Comparison of ENCODE assay signal across 28 cellular contexts in genomic region chr4:1022051-1022738, GRCh38. TPM values are rescaled to one million over a fixed set of nuclear protein-coding genes. Genes with fewer than 3 reads are reported as not detected.
"Had no signal": no experiment of that assay in that cellular context is flagged by ENCODE, and none has a peak within 500 bp of the region (broad histone marks: within the 10 kb centered on the region; RNA-seq: fewer than 3 reads in every experiment).

No MANE protein-coding gene starts in this region.

- H3K27me3 ChIP-seq: ascending aorta, cardiac muscle cell, dorsolateral prefrontal cortex, gastroesophageal sphincter, neutrophil, pancreas had no signal

- H3K9me3 ChIP-seq: ascending aorta, gastroesophageal sphincter, neutrophil, pancreas, psoas muscle, thoracic aorta had no signal

- H3K36me3 ChIP-seq: cardiac muscle cell, neutrophil had no signal

- DNase-seq: activated CD4-positive, alpha-beta memory T cell treated with anti-CD3 and anti-CD28 coated beads, Interleukin-2, amount 10 ng/mL, durations not matched to agents 7 days and 5 days; activated CD4-positive, alpha-beta T cell treated with anti-CD3 and anti-CD28 coated beads, Interleukin-2, amount 10 ng/mL, durations not matched to agents 24 days and 14 days; activated CD4-positive, CD25-positive, alpha-beta regulatory T cell treated with anti-CD3 and anti-CD28 coated beads, Interleukin-2, amount 50 U/mL, for 72 hours; activated CD8-positive, alpha-beta memory T cell treated with anti-CD3 and anti-CD28 coated beads, Interleukin-2, amount 50 U/mL, for 48 hours; activated gamma-delta T cell; activated naive CD4-positive, alpha-beta T cell treated with anti-CD3 and anti-CD28 coated beads, Interleukin-2, amount 10 ng/mL, durations not matched to agents 7 days and 5 days; activated naive CD8-positive, alpha-beta T cell treated with anti-CD3 and anti-CD28 coated beads, Interleukin-2, amount 10 ng/mL, durations not matched to agents 7 days and 5 days; activated T-cell treated with anti-CD3 and anti-CD28 coated beads, Interleukin-2, amount 50 U/mL, for 24 hours; dorsolateral prefrontal cortex; effector memory CD4-positive, alpha-beta T cell; erythroblast; head of caudate nucleus; hippocampal formation; midbrain; pancreas; psoas muscle; stimulated activated CD4-positive, alpha-beta T cell treated with anti-CD3 and anti-CD28 coated beads, Interleukin-1b, Interleukin-23, amount 100 ng/mL, for 48 hours; stimulated activated naive CD4-positive, alpha-beta T cell treated with Interleukin-2 at 50 U/mL for 16 hours; trophoblast cell had no signal

- H3K27ac ChIP-seq: ascending aorta, cardiac muscle cell, coronary artery, dorsolateral prefrontal cortex, gastroesophageal sphincter, neutrophil, pancreas, psoas muscle, thoracic aorta had no signal

- H3K4me1 ChIP-seq: ascending aorta, pancreas, psoas muscle had no signal

- H3K4me3 ChIP-seq: ascending aorta, cardiac muscle cell, coronary artery, dorsolateral prefrontal cortex, gastroesophageal sphincter, pancreas, psoas muscle, smooth muscle cell, thoracic aorta had no signal

- ATAC-seq: gastroesophageal sphincter, pancreas, psoas muscle had no signal

- FAIRE-seq: keratinocyte, pancreas, urothelium cell line had no signal

- H3K4me2 ChIP-seq: smooth muscle cell had no signal

RNA-seq across cellular contexts. Expression of gene SLC26A1, which starts 29.0 kb away (rescaled TPM):
- total RNA-seq: activated CD4-positive, alpha-beta T cell treated with anti-CD3 and anti-CD28 coated beads, Interleukin-2, amount 10 ng/mL, durations not matched to agents 24 days and 14 days; ascending aorta; gastroesophageal sphincter; thoracic aorta had no signal
- polyA plus RNA-seq: keratinocyte had no signal
